ENCODE assay signal across 15 cellular contexts in genomic region chr13:51916962-51917361, GRCh38. TPM values are rescaled to one million over a fixed set of nuclear protein-coding genes. Genes with fewer than 3 reads are reported as not detected.
DNase-seq lines count a peak whose midpoint lies in the region; ATAC-seq lines count a peak whose summit lies in the region.
"Had no signal": no experiment of that assay in that cellular context is flagged by ENCODE, and none has a peak within 500 bp of the region (broad histone marks: within the 10 kb centered on the region; RNA-seq: fewer than 3 reads in every experiment).

No MANE protein-coding gene starts in this region.

- peak; percentile 25 for DNase-seq in activated CD8-positive, alpha-beta memory T cell treated with anti-CD3 and anti-CD28 coated beads, Interleukin-2, amount 50 U/mL, for 48 hours
- DNase-seq in activated CD8-positive, alpha-beta memory T cell treated with anti-CD3 and anti-CD28 coated beads for 24 hours, result no peak
- peak; percentile 21 for DNase-seq in ecto neural progenitor cell (ENCODE audit: low spot score)
- peak; percentile 30 for DNase-seq in left lobe of liver (ENCODE audit: low spot score)
- no peak for DNase-seq in NOMO-1 treated with DMSO at 0.1 percent for 48 hours (lab: John Stamatoyannopoulos, UW; ENCODE audit: unreplicated experiment)
- DNase-seq in NCI-H748 (lab: John Stamatoyannopoulos, UW; ENCODE audit: unreplicated experiment), result no peak
- DNase-seq: CD4-positive, CD25-positive, alpha-beta regulatory T cell; CD8-positive, alpha-beta T cell; DMS153; DND-41; GOT3; HCEC 1CT had no signal

- ATAC-seq in left lobe of liver (no peak), GM19467 (IDR thresholded peaks at IDR 0.05; ENCODE audit: unreplicated experiment) (no peak)
- ATAC-seq: CD8-positive, alpha-beta T cell had no signal

RNA-seq across cellular contexts. Expression of gene CCDC70, which starts 55.2 kb away (rescaled TPM):
- not detected for total RNA-seq in left lobe of liver
- total RNA-seq: B cell; Caco-2; CD4-positive, CD25-positive, alpha-beta regulatory T cell; CD8-positive, alpha-beta T cell had no signal

Comparison
In these comparisons a context has a peak if more than half of its experiments do, and no peak if none do; other contexts are left out.
1. DNase-seq: peak in activated CD8-positive, alpha-beta memory T cell treated with anti-CD3 and anti-CD28 coated beads, Interleukin-2, amount 50 U/mL, for 48 hours (single experiment), ecto neural progenitor cell (single experiment) and left lobe of liver (single experiment); none in activated CD8-positive, alpha-beta memory T cell treated with anti-CD3 and anti-CD28 coated beads for 24 hours (single experiment), NOMO-1 treated with DMSO at 0.1 percent for 48 hours (single experiment) and NCI-H748 (single experiment).